16 cellular contexts compared by ENCODE assay signal in the genomic region with DNA sequence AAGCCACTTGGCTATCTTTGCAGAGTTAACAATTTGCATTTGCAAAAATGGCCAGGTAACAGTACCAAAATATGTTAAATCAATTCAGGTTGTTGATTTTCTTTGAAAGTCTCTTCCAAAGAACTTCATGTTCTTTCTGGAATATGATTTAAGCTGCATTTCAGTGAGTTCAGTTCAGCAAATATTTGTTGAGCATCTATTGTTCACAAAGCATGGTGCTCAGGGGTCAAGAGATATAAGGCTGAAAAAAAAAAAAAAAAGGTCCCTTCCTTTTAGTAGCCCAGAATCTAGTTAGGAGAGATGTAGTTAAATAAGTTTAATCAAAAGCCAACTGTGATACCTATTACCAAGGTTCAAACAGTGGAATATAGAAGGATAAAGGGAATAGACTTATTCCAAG.
DNase-seq lines count a peak whose midpoint lies in the region; ATAC-seq, FAIRE-seq and TF ChIP-seq lines count a peak whose summit lies in the region.
"Had no signal": no experiment of that assay in that cellular context is flagged by ENCODE, and none has a peak within 500 bp of the region (broad histone marks: within the 10 kb centered on the region; RNA-seq: fewer than 3 reads in every experiment).

No MANE protein-coding gene starts in this region.

- FAIRE-seq in pancreas (lab: Jason Lieb, UNC), result no peak
- FAIRE-seq: D721Med, endometrium, H1 had no signal

- H3K27ac ChIP-seq in left ventricle myocardium inferior (replicated peaks) (peak overlapping the region; percentile 73), esophagus muscularis mucosa (replicated peaks in 1 of 4) (peak overlapping the region in 3 of 4 donors; percentile 35 to 77 (median 60)), pancreas (peak overlapping the region in 3 of 4 donors; percentile 18 to 88 (median 67)), vagina (peak overlapping the region; percentile 82), SJCRH30 (no peak overlapping the region)
- H3K27ac ChIP-seq: WERI-Rb-1 had no signal

- no peak for TF ChIP-seq EP300 in esophagus muscularis mucosa (IDR thresholded peaks at IDR 0.05)

- no peaks in the 10 kb centered on the region for H3K27me3 ChIP-seq in left ventricle myocardium inferior (ENCODE audit: low read depth)
- no peaks in the 10 kb centered on the region for H3K27me3 ChIP-seq in esophagus muscularis mucosa
- no peaks in the 10 kb centered on the region for H3K27me3 ChIP-seq in pancreas
- no peaks in the 10 kb centered on the region for H3K27me3 ChIP-seq in vagina
- H3K27me3 ChIP-seq in SJCRH30, result no peaks in the 10 kb centered on the region

- no peak for TF ChIP-seq CTCF in left ventricle myocardium inferior (IDR thresholded peaks at IDR 0.05; ENCODE audit: borderline replicate concordance)
- no peak for TF ChIP-seq CTCF in esophagus muscularis mucosa (IDR thresholded peaks at IDR 0.05)
- TF ChIP-seq CTCF in pancreas (IDR thresholded peaks at IDR 0.05), result no peak
- no peak for TF ChIP-seq CTCF in vagina (IDR thresholded peaks at IDR 0.05)

- no peak for DNase-seq in left ventricle myocardium inferior
- no peak for DNase-seq in Right ventricle myocardium superior
- no peak for DNase-seq in esophagus muscularis mucosa (ENCODE audit: extremely low spot score)
- DNase-seq in pancreas, result no peak
- no peak for DNase-seq in vagina (ENCODE audit: extremely low spot score in 2 of 2)
- no peak for DNase-seq in SJCRH30
- DNase-seq: ACHN; NCI-H1105; NCI-H2227 treated with DMSO at 0.1 percent for 48 hours; stimulated activated CD4-positive, alpha-beta T cell treated with anti-CD3 and anti-CD28 coated beads, Interleukin-2, amount 100 ng/mL, for 48 hours; WERI-Rb-1 had no signal

- ATAC-seq in Right ventricle myocardium superior (ENCODE audit: poor library complexity), result no peak
- ATAC-seq in pancreas, result peak in 3 of 4 donors; percentile 3 to 57 (median 38)
- no peak for ATAC-seq in GM19395 (IDR thresholded peaks at IDR 0.05; ENCODE audit: unreplicated experiment)
- ATAC-seq in GM21528 (IDR thresholded peaks at IDR 0.05; ENCODE audit: low FRiP score, unreplicated experiment), result no peak

- intact Hi-C loops in left ventricle myocardium inferior (cut with micrococcal nuclease) (no loop called here), Right ventricle myocardium superior (cut with DNase I) (no loop called here), esophagus muscularis mucosa (cut with DNase I) (no loop called here), pancreas (cut with DNase I) (no loop called here), vagina (cut with DNase I) (no loop called here)

- H3K4me3 ChIP-seq in left ventricle myocardium inferior, result no peak overlapping the region
- no peak overlapping the region for H3K4me3 ChIP-seq in esophagus muscularis mucosa
- no peak overlapping the region for H3K4me3 ChIP-seq in pancreas
- no peak overlapping the region for H3K4me3 ChIP-seq in vagina
- H3K4me3 ChIP-seq in SJCRH30, result no peak overlapping the region

- H3K9me3 ChIP-seq in left ventricle myocardium inferior (replicated peaks), result no peaks in the 10 kb centered on the region
- H3K9me3 ChIP-seq in esophagus muscularis mucosa, result no peaks in the 10 kb centered on the region
- no peaks in the 10 kb centered on the region for H3K9me3 ChIP-seq in pancreas
- no peaks in the 10 kb centered on the region for H3K9me3 ChIP-seq in vagina
- H3K9me3 ChIP-seq in SJCRH30 (replicated peaks), result no peaks in the 10 kb centered on the region

- TF ChIP-seq POLR2A in esophagus muscularis mucosa (IDR thresholded peaks at IDR 0.05; ENCODE audit: low read depth), result no peak
- TF ChIP-seq POLR2A in vagina (IDR thresholded peaks at IDR 0.05), result no peak

- H3K36me3 ChIP-seq in left ventricle myocardium inferior (no peaks in the 10 kb centered on the region), esophagus muscularis mucosa (no peaks in the 10 kb centered on the region), pancreas (no peaks in the 10 kb centered on the region), vagina (no peaks in the 10 kb centered on the region), SJCRH30 (no peaks in the 10 kb centered on the region)
- H3K36me3 ChIP-seq: WERI-Rb-1 had no signal

- H3K4me1 ChIP-seq in left ventricle myocardium inferior (peaks cover 21% of the 10 kb centered on the region), esophagus muscularis mucosa (peaks cover 5 to 27% (median 21%) of the 10 kb centered on the region in 4 donors), pancreas (peaks cover 61 to 75% (median 64%) of the 10 kb centered on the region in 3 donors), vagina (peaks cover 23% of the 10 kb centered on the region), SJCRH30 (0 out of 2 replicates have a peak, but pooled peaks cover 3% of the 10 kb centered on the region)

Comparison
In these comparisons a context has a peak if more than half of its experiments do, and no peak if none do; other contexts are left out.
1. ATAC-seq: peak in pancreas (3 of 4); none in Right ventricle myocardium superior (single experiment), GM19395 (single experiment) and GM21528 (single experiment).